In genomic region chr20:45100563-45101245, GRCh38 we compare ENCODE assay signal across 11 cellular contexts. TPM values are rescaled to one million over a fixed set of nuclear protein-coding genes. Genes with fewer than 3 reads are reported as not detected.
DNase-seq lines count a peak whose midpoint lies in the region; ATAC-seq, FAIRE-seq and TF ChIP-seq lines count a peak whose summit lies in the region.
"Had no signal": no experiment of that assay in that cellular context is flagged by ENCODE, and none has a peak within 500 bp of the region (broad histone marks: within the 10 kb centered on the region; RNA-seq: fewer than 3 reads in every experiment).

Gene KCNS1 (minus strand): TSS chr20:45101127. CDS start chr20:45099236, 1,891 bp downstream.

- TF ChIP-seq EP300 in K562 (IDR thresholded peaks at IDR 0.05; ENCODE audit: low read length) (no peak), suprapubic skin (IDR thresholded peaks at IDR 0.05) (no peak)

- H2AFZ ChIP-seq in K562 (ENCODE audit: low read depth, low read length) = no peak within 1 kb of the TSS

- H3K27me3 ChIP-seq in breast epithelium = peaks cover 2 to 31% of the 10 kb centered on the region in 2 donors
- H3K27me3 ChIP-seq in K562 (ENCODE audit: control insufficient read depth in 2 of 2, insufficient read depth in 2 of 2, low read length in 2 of 2) = peaks cover 23 to 40% of the 10 kb centered on the region in 2 experiments
- peaks cover 32% of the 10 kb centered on the region for H3K27me3 ChIP-seq in suprapubic skin

- BruUV-seq in MCF 10A (replicated peaks; lab: Mats Ljungman, UMichigan) (no TSS peak), K562 (replicated peaks; lab: Mats Ljungman, UMichigan) (no TSS peak)

- no peaks in the 10 kb centered on the region for H3K27me3 Mint-ChIP-seq in MCF 10A (ENCODE audit: insufficient read depth, unreplicated experiment)
- peaks cover 49% of the 10 kb centered on the region for H3K27me3 Mint-ChIP-seq in activated CD8-positive, alpha-beta T cell treated with anti-CD3 and anti-CD28 coated beads for 36 hours

- no peak for TF ChIP-seq POLR2A in breast epithelium (IDR thresholded peaks at IDR 0.05)
- no peak for TF ChIP-seq POLR2A in K562 (conservative IDR thresholded peaks at IDR 0.05)
- no peak for TF ChIP-seq POLR2A in suprapubic skin (IDR thresholded peaks at IDR 0.05)

- H3K79me2 ChIP-seq in K562 (ENCODE audit: control insufficient read depth, insufficient read depth, low read length) = no peaks in the 10 kb centered on the region

- no peaks in the 10 kb centered on the region for H3K9me3 ChIP-seq in breast epithelium
- H3K9me3 ChIP-seq in K562 (replicated peaks; ENCODE audit: control insufficient read depth, insufficient read depth, low read depth, low read length) = no peaks in the 10 kb centered on the region
- no peaks in the 10 kb centered on the region for H3K9me3 ChIP-seq in suprapubic skin
- H3K9me3 ChIP-seq: esophagus squamous epithelium, thoracic aorta had no signal

- no peaks in the 10 kb centered on the region for H3K9me3 Mint-ChIP-seq in MCF 10A (ENCODE audit: unreplicated experiment)
- no peaks in the 10 kb centered on the region for H3K9me3 Mint-ChIP-seq in activated CD8-positive, alpha-beta T cell treated with anti-CD3 and anti-CD28 coated beads for 36 hours

- TF ChIP-seq RAD21 in K562 (CRISPR knock-in tag; conservative IDR thresholded peaks at IDR 0.05 in 1 of 2, IDR thresholded peaks at IDR 0.05 in 1 of 2) = no peak

- peaks cover 0 to 5% of the 10 kb centered on the region in 2 donors for H3K4me1 ChIP-seq in breast epithelium
- peaks cover 0 to 16% of the 10 kb centered on the region in 2 experiments; a peak in 1 of 5 replicates for H3K4me1 ChIP-seq in K562 (replicated peaks in 1 of 2; ENCODE audit: control insufficient read depth in 2 of 2, insufficient read depth in 2 of 2, low read length in 2 of 2)
- H3K4me1 ChIP-seq in suprapubic skin = peaks cover 27% of the 10 kb centered on the region

- ATAC-seq in K562 = peak; percentile 86
- ATAC-seq in activated CD8-positive, alpha-beta T cell treated with anti-CD3 and anti-CD28 coated beads for 36 hours = no peak

- H3K27ac ChIP-seq in breast epithelium = peak within 1 kb of the TSS in 1 of 2 donors; percentile 45
- no peak within 1 kb of the TSS for H3K27ac ChIP-seq in K562 (ENCODE audit: extremely low read depth, low read depth, low read length)
- H3K27ac ChIP-seq in suprapubic skin = no peak within 1 kb of the TSS
- H3K27ac ChIP-seq: esophagus squamous epithelium, thoracic aorta had no signal

- DNase-seq in breast epithelium (ENCODE audit: low spot score in 2 of 2) (no peak), MCF 10A (ENCODE audit: unreplicated experiment) (no peak), K562 (ENCODE audit: extremely low read depth in 1 of 4, low spot score in 3 of 4) (peak; percentile 26 to 52 (median 35)), left kidney (ENCODE audit: low read depth, low spot score) (peak; percentile 51), suprapubic skin (ENCODE audit: low spot score in 2 of 2) (peak in 1 of 2 donors; percentile 59), SIG-M5 (lab: John Stamatoyannopoulos, UW) (no peak), NCI-H748 treated with DMSO at 0.1 percent for 48 hours (lab: John Stamatoyannopoulos, UW) (no peak)
- no peak for DNase-seq in activated CD8-positive, alpha-beta T cell treated with anti-CD3 and anti-CD28 coated beads for 36 hours
- DNase-seq: esophagus squamous epithelium; NK-92 treated with Interleukin-12 subunit alpha and Interleukin-12 subunit beta, amount 100 ng/mL, for 24 hours had no signal

- intact Hi-C loops in breast epithelium (cut with DNase I; ENCODE audit: low total_unique reads) (no loop called here), MCF 10A (cut with micrococcal nuclease) (no loop called here), K562 (cut with micrococcal nuclease) (no loop called here)
- intact Hi-C loops in activated CD8-positive, alpha-beta T cell treated with anti-CD3 and anti-CD28 coated beads for 36 hours (cut with micrococcal nuclease) = no loop called here

- H4K20me1 ChIP-seq in K562 (replicated peaks; ENCODE audit: control insufficient read depth, insufficient read depth, low read length) = no peaks in the 10 kb centered on the region

- no peak within 1 kb of the TSS for H3K27ac Mint-ChIP-seq in MCF 10A (ENCODE audit: low read depth, unreplicated experiment)
- no peak within 1 kb of the TSS for H3K27ac Mint-ChIP-seq in activated CD8-positive, alpha-beta T cell treated with anti-CD3 and anti-CD28 coated beads for 36 hours

- TF ChIP-seq CTCF in breast epithelium (IDR thresholded peaks at IDR 0.05) (no peak), MCF 10A (IDR thresholded peaks at IDR 0.05; ENCODE audit: unreplicated experiment) (no peak), K562 (IDR thresholded peaks at IDR 0.05 in 2 of 3, conservative IDR thresholded peaks at IDR 0.05 in 1 of 3; ENCODE audit: insufficient read depth in 2 of 3, low read depth in 1 of 3, low read length in 3 of 3) (no peak), suprapubic skin (IDR thresholded peaks at IDR 0.05) (no peak)
- no peak for TF ChIP-seq CTCF in activated CD8-positive, alpha-beta T cell treated with anti-CD3 and anti-CD28 coated beads for 36 hours (IDR thresholded peaks at IDR 0.05)

- in situ Hi-C loops in K562 (cut with MboI) = no loop called here

- POLR2A ChIA-PET in MCF 10A (lab: Yijun Ruan, JAX) = no interaction called here
- POLR2A ChIA-PET in K562 (lab: Yijun Ruan, JAX) = interaction anchor here (0.5 to 0.8 kb wide), 4 partner anchors 66 to 1430 kb away, joined by 3 read pairs; no protein-coding TSS in a partner anchor
- POLR2A ChIA-PET in activated CD8-positive, alpha-beta T cell treated with anti-CD3 and anti-CD28 coated beads for 36 hours (lab: Charles Lee) = interaction anchor here (1.0 kb wide), 1 partner anchor 193 kb away, joined by 3 read pairs; no protein-coding TSS in a partner anchor

- peaks cover 5% of the 10 kb centered on the region for H3K36me3 Mint-ChIP-seq in MCF 10A (ENCODE audit: insufficient read depth, unreplicated experiment)
- no peaks in the 10 kb centered on the region for H3K36me3 Mint-ChIP-seq in activated CD8-positive, alpha-beta T cell treated with anti-CD3 and anti-CD28 coated beads for 36 hours (ENCODE audit: low read depth)

- H3K9ac ChIP-seq in K562 (ENCODE audit: insufficient read depth in 1 of 2, low read depth in 2 of 2, low read length in 2 of 2) = peak within 1 kb of the TSS in 1 of 2 experiments; percentile 41; a peak in 1 of 4 replicates

- CTCF ChIA-PET in MCF 10A (lab: Yijun Ruan, JAX) (interaction anchor here (0.6 to 12.0 kb wide), 13 partner anchors 9 to 626 kb away, joined by 3 to 211 read pairs (median 4); partner anchors contain the start of gene WFDC5), K562 (lab: Yijun Ruan, JAX; ENCODE audit: low intra/inter-chr PET ratio) (no interaction called here)
- CTCF ChIA-PET in activated CD8-positive, alpha-beta T cell treated with anti-CD3 and anti-CD28 coated beads for 36 hours (lab: Charles Lee) = interaction anchor here (1.1 to 3.9 kb wide), 6 partner anchors 11 to 218 kb away, joined by 3 to 36 read pairs (median 4); no protein-coding TSS in a partner anchor

- peaks cover 12% of the 10 kb centered on the region for H3K4me1 Mint-ChIP-seq in MCF 10A (ENCODE audit: insufficient read depth, unreplicated experiment)
- peaks cover 15% of the 10 kb centered on the region for H3K4me1 Mint-ChIP-seq in activated CD8-positive, alpha-beta T cell treated with anti-CD3 and anti-CD28 coated beads for 36 hours (ENCODE audit: low read depth)

- H3K4me3 Mint-ChIP-seq in MCF 10A (ENCODE audit: unreplicated experiment) = no peak within 1 kb of the TSS
- no peak within 1 kb of the TSS for H3K4me3 Mint-ChIP-seq in activated CD8-positive, alpha-beta T cell treated with anti-CD3 and anti-CD28 coated beads for 36 hours

- H3K9me1 ChIP-seq in K562 (ENCODE audit: control insufficient read depth, insufficient read depth, low read length) = no peaks in the 10 kb centered on the region

- H3K36me3 ChIP-seq in breast epithelium (no peaks in the 10 kb centered on the region), K562 (ENCODE audit: control insufficient read depth, insufficient read depth, low read length) (no peaks in the 10 kb centered on the region), suprapubic skin (no peaks in the 10 kb centered on the region)
- H3K36me3 ChIP-seq: esophagus squamous epithelium, thoracic aorta had no signal

- WGBS in K562 (ENCODE audit: insufficient coverage, low coverage, missing lambda C conversion rate) = 1% methylated on average over 27 of the region's 38 CpGs
- WGBS in suprapubic skin = 25% methylated on average over 8 of the region's 38 CpGs

- no peak for FAIRE-seq in K562 (lab: Jason Lieb, UNC)

- H3K4me3 ChIP-seq in breast epithelium (peak within 1 kb of the TSS in 2 of 3 donors; percentile 20 to 41), K562 (no peak within 1 kb of the TSS), suprapubic skin (peak within 1 kb of the TSS; percentile 11)
- H3K4me3 ChIP-seq: thoracic aorta had no signal

- no peak within 1 kb of the TSS for H3K4me2 ChIP-seq in K562 (ENCODE audit: insufficient read depth, low read length)

TF ChIP-seq in K562, 482 proteins besides CTCF, POLR2A, EP300 and RAD21 (continues in another document):
- no peak for TF ChIP-seq SRSF7 (optimal IDR thresholded peaks at IDR 0.05; ENCODE audit: low read depth, low read length)
- peak; percentile 48 for TF ChIP-seq CBX2 (IDR thresholded peaks at IDR 0.05; ENCODE audit: insufficient read depth, low read length, poor library complexity, severe bottlenecking)
- TF ChIP-seq LEF1 (IDR thresholded peaks at IDR 0.05) = no peak
- no peak for TF ChIP-seq RFX1 (IDR thresholded peaks at IDR 0.05)
- no peak for TF ChIP-seq SMAD2 (IDR thresholded peaks at IDR 0.05; ENCODE audit: low read depth, low read length)

RNA-seq across cellular contexts. Expression of gene KCNS1, which starts in this region (rescaled TPM):
- total RNA-seq in breast epithelium (under 1 TPM in 1 of 3 donors, not detected in 2; 0.44 TPM), MCF 10A (2022) (not detected in 2 replicates), K562 (2014; rRNA removed) (not detected in 2 replicates), K562 (2014; rRNA removed; fragmentation: Illumina TruSeq; extraction: Trizol) (not detected in 2 replicates), K562 (2015; rRNA removed; fragmentation: Illumina TruSeq; extraction: Trizol) (not detected in 2 replicates), K562 (2021) (not detected in 2 replicates), suprapubic skin (1 to 10 TPM; 1.0 to 5.5 (median 2.3) TPM)
- not detected in 2 replicates for total RNA-seq in K562 (2011; cell fraction: chromatin; rRNA removed; ENCODE audit: low replicate concordance)
- total RNA-seq in K562 (2011; cell fraction: nucleolus; rRNA removed) = not detected in 2 replicates
- total RNA-seq in K562 (2011; cell fraction: nucleoplasm; rRNA removed) = not detected in 2 replicates
- polyA plus RNA-seq in K562 (2011; rRNA removed) (not detected in 2 replicates), K562 (2014; fragmentation: Illumina TruSeq; extraction: Trizol) (not detected in 2 replicates), K562 (2014; fragmentation: Nextera tagmentation; extraction: Ambion mirVana) (not detected), K562 (2014; rRNA removed) (not detected in 2 replicates)
- polyA plus RNA-seq in K562 (2011; cell fraction: cytosol; rRNA removed) = not detected in 2 replicates
- polyA plus RNA-seq in K562 (2011; cell fraction: nucleus; rRNA removed) = not detected in 2 replicates
- polyA plus RNA-seq in K562 (2012) = not detected in 2 replicates
- polyA minus RNA-seq in K562 (2011; rRNA and poly(A)+ RNA removed) = not detected in 2 replicates
- not detected in 2 replicates for polyA minus RNA-seq in K562 (2011; cell fraction: cytosol; rRNA and poly(A)+ RNA removed)
- polyA minus RNA-seq in K562 (2011; cell fraction: nucleus; rRNA and poly(A)+ RNA removed) = not detected in 2 replicates
- under 1 TPM; 0.38 to 0.54 TPM for total RNA-seq in activated CD8-positive, alpha-beta T cell treated with anti-CD3 and anti-CD28 coated beads for 36 hours
- total RNA-seq: thoracic aorta had no signal

Comparison
In these comparisons a context has a peak if more than half of its experiments do, and no peak if none do; other contexts are left out.
1. Peak in DNase-seq and ATAC-seq in K562; RNA of the gene not detected or under 1 TPM.